Comparison of ENCODE assay signal across 8 cellular contexts in genomic region chr14:72443991-72444431, GRCh38.
DNase-seq lines count a peak whose midpoint lies in the region; ATAC-seq lines count a peak whose summit lies in the region.
"Had no signal": no experiment of that assay in that cellular context is flagged by ENCODE, and none has a peak within 500 bp of the region (broad histone marks: within the 10 kb centered on the region; RNA-seq: fewer than 3 reads in every experiment).

No MANE protein-coding gene starts in this region.

- no peak overlapping the region for H3K4me3 ChIP-seq in MG63
- H3K4me3 ChIP-seq: testis had no signal

- DNase-seq in KG1 (lab: John Stamatoyannopoulos, UW) (peak; percentile 19), UCSD-AML1 (lab: John Stamatoyannopoulos, UW; ENCODE audit: unreplicated experiment) (peak; percentile 64), MG63 (no peak)
- no peak for DNase-seq in central memory CD8-positive, alpha-beta T cell (ENCODE audit: low spot score in 2 of 2)
- DNase-seq: testis had no signal

- H3K27ac Mint-ChIP-seq in central memory CD8-positive, alpha-beta T cell (ENCODE audit: low read depth): peak overlapping the region; percentile 20
- peak overlapping the region; percentile 78 for H3K27ac Mint-ChIP-seq in stimulated activated memory B cell treated with anti-CD40 and anti-IgM and Interleukin-4, amounts not matched to agents 10 μg/mL and 1 μg/mL and 100 μg/mL, for 72 hours

- H3K36me3 ChIP-seq in MG63: no peaks in the 10 kb centered on the region

- H3K27me3 ChIP-seq in MG63: no peaks in the 10 kb centered on the region
- H3K27me3 ChIP-seq: testis had no signal

- peaks cover 31% of the 10 kb centered on the region for H3K4me1 Mint-ChIP-seq in central memory CD8-positive, alpha-beta T cell
- peaks cover 36% of the 10 kb centered on the region for H3K4me1 Mint-ChIP-seq in stimulated activated memory B cell treated with anti-CD40 and anti-IgM and Interleukin-4, amounts not matched to agents 10 μg/mL and 1 μg/mL and 100 μg/mL, for 72 hours

- H3K9me3 Mint-ChIP-seq in central memory CD8-positive, alpha-beta T cell: no peaks in the 10 kb centered on the region
- H3K9me3 Mint-ChIP-seq in stimulated activated memory B cell treated with anti-CD40 and anti-IgM and Interleukin-4, amounts not matched to agents 10 μg/mL and 1 μg/mL and 100 μg/mL, for 72 hours: no peaks in the 10 kb centered on the region

- H3K4me3 Mint-ChIP-seq in central memory CD8-positive, alpha-beta T cell: peak overlapping the region; percentile 23
- peak overlapping the region; percentile 55 for H3K4me3 Mint-ChIP-seq in stimulated activated memory B cell treated with anti-CD40 and anti-IgM and Interleukin-4, amounts not matched to agents 10 μg/mL and 1 μg/mL and 100 μg/mL, for 72 hours

- no peaks in the 10 kb centered on the region for H3K36me3 Mint-ChIP-seq in central memory CD8-positive, alpha-beta T cell (ENCODE audit: insufficient read depth)
- no peaks in the 10 kb centered on the region for H3K36me3 Mint-ChIP-seq in stimulated activated memory B cell treated with anti-CD40 and anti-IgM and Interleukin-4, amounts not matched to agents 10 μg/mL and 1 μg/mL and 100 μg/mL, for 72 hours

- H3K9me3 ChIP-seq in MG63: no peaks in the 10 kb centered on the region
- H3K9me3 ChIP-seq: testis had no signal

- peak; percentile 60 for ATAC-seq in central memory CD8-positive, alpha-beta T cell (replicated peaks; ENCODE audit: extremely low read depth, poor library complexity, severe bottlenecking)
- peak; percentile 77 for ATAC-seq in stimulated activated memory B cell treated with anti-CD40 and anti-IgM and Interleukin-4, amounts not matched to agents 10 μg/mL and 1 μg/mL and 100 μg/mL, for 72 hours
- ATAC-seq in GM21723 (IDR thresholded peaks at IDR 0.05; ENCODE audit: unreplicated experiment): no peak
- ATAC-seq in HG03342 (IDR thresholded peaks at IDR 0.05; ENCODE audit: unreplicated experiment): no peak

- H3K27me3 Mint-ChIP-seq in central memory CD8-positive, alpha-beta T cell: no peaks in the 10 kb centered on the region
- no peaks in the 10 kb centered on the region for H3K27me3 Mint-ChIP-seq in stimulated activated memory B cell treated with anti-CD40 and anti-IgM and Interleukin-4, amounts not matched to agents 10 μg/mL and 1 μg/mL and 100 μg/mL, for 72 hours

Comparison
In these comparisons a context has a peak if more than half of its experiments do, and no peak if none do; other contexts are left out.
1. DNase-seq: peak in KG1 (single experiment) and UCSD-AML1 (single experiment); none in central memory CD8-positive, alpha-beta T cell (0 of 2) and MG63 (single experiment).
2. ATAC-seq: peak in central memory CD8-positive, alpha-beta T cell (single experiment) and stimulated activated memory B cell treated with anti-CD40 and anti-IgM and Interleukin-4, amounts not matched to agents 10 μg/mL and 1 μg/mL and 100 μg/mL, for 72 hours (single experiment); none in GM21723 (single experiment) and HG03342 (single experiment).